In genomic region chr9:72808446-72808768, GRCh38 we compare ENCODE assay signal across 25 cellular contexts.
"Had no signal": no experiment of that assay in that cellular context is flagged by ENCODE, and none has a peak within 500 bp of the region (broad histone marks: within the 10 kb centered on the region; RNA-seq: fewer than 3 reads in every experiment).

No MANE protein-coding gene starts in this region.

- H3K4me1 Mint-ChIP-seq: endodermal cell; stimulated activated effector memory CD8-positive, alpha-beta T cell treated with anti-CD3 and anti-CD28 coated beads, Interleukin-12 subunit alpha, Interleukin-12 subunit beta, amount 100 ng/mL, for 72 hours; stimulated activated naive CD8-positive, alpha-beta T cell treated with anti-CD3 and anti-CD28 coated beads, Interleukin-15, amount 100 ng/mL, for 72 hours had no signal

- H3K27ac ChIP-seq: colonic mucosa, heart left ventricle, neural progenitor cell, ovary, testis, tibial nerve, upper lobe of right lung had no signal

- ATAC-seq: heart left ventricle; left colon; left ventricle myocardium superior; natural killer cell treated with Interleukin-12 subunit alpha and Interleukin-12 subunit beta and Interleukin-15 and Interleukin-18, amount 100 ng/mL, for 72 hours; right cardiac atrium; upper lobe of right lung had no signal

- H3K9ac ChIP-seq: neural progenitor cell had no signal

- H3K4me3 ChIP-seq: colonic mucosa, heart left ventricle, lung, neural progenitor cell, ovary, testis, tibial nerve, upper lobe of right lung had no signal

- DNase-seq: colonic mucosa; effector CD4-positive, alpha-beta T cell; heart left ventricle; hippocampal formation; left colon; left ventricle myocardium superior; mesenchymal stem cell; midbrain; nucleus accumbens; ovary; right cardiac atrium; stimulated activated CD4-positive, alpha-beta T cell treated with anti-CD3 and anti-CD28 coated beads, Interleukin-4, amount 100 ng/mL, for 1 hour; stimulated activated CD8-positive, alpha-beta memory T cell treated with anti-CD3 and anti-CD28 coated beads, Interleukin-4, amount 100 ng/mL, for 48 hours; stimulated activated naive CD8-positive, alpha-beta T cell treated with anti-CD3 and anti-CD28 coated beads, Interleukin-15, amount 100 ng/mL, for 72 hours; upper lobe of right lung had no signal

- H3K27me3 Mint-ChIP-seq: progenitor cell of endocrine pancreas; stimulated activated naive CD8-positive, alpha-beta T cell treated with anti-CD3 and anti-CD28 coated beads, Interleukin-15, amount 100 ng/mL, for 72 hours had no signal

- H3K36me3 ChIP-seq: colonic mucosa, heart left ventricle, neural progenitor cell, ovary, tibial nerve, upper lobe of right lung had no signal

- H3K9me3 ChIP-seq: colonic mucosa, ovary, testis, tibial nerve, upper lobe of right lung had no signal

- H3K4me1 ChIP-seq: heart left ventricle, neural progenitor cell, testis, upper lobe of right lung had no signal

- H3K4me3 Mint-ChIP-seq: endodermal cell; natural killer cell treated with Interleukin-12 subunit alpha and Interleukin-12 subunit beta and Interleukin-15 and Interleukin-18, amount 100 ng/mL, for 72 hours; neural progenitor cell; stimulated activated effector memory CD8-positive, alpha-beta T cell treated with anti-CD3 and anti-CD28 coated beads, Interleukin-12 subunit alpha, Interleukin-12 subunit beta, amount 100 ng/mL, for 72 hours; stimulated activated naive CD8-positive, alpha-beta T cell treated with anti-CD3 and anti-CD28 coated beads, Interleukin-15, amount 100 ng/mL, for 72 hours had no signal

- H3K9me3 Mint-ChIP-seq: natural killer cell treated with Interleukin-12 subunit alpha and Interleukin-12 subunit beta and Interleukin-15 and Interleukin-18, amount 100 ng/mL, for 72 hours; stimulated activated effector memory CD8-positive, alpha-beta T cell treated with anti-CD3 and anti-CD28 coated beads, Interleukin-12 subunit alpha, Interleukin-12 subunit beta, amount 100 ng/mL, for 72 hours; stimulated activated naive CD8-positive, alpha-beta T cell treated with anti-CD3 and anti-CD28 coated beads, Interleukin-15, amount 100 ng/mL, for 72 hours had no signal

- H3K27ac Mint-ChIP-seq: endodermal cell; natural killer cell treated with Interleukin-12 subunit alpha and Interleukin-12 subunit beta and Interleukin-15 and Interleukin-18, amount 100 ng/mL, for 72 hours; neural progenitor cell; progenitor cell of endocrine pancreas; stimulated activated effector memory CD8-positive, alpha-beta T cell treated with anti-CD3 and anti-CD28 coated beads, Interleukin-12 subunit alpha, Interleukin-12 subunit beta, amount 100 ng/mL, for 72 hours; stimulated activated naive CD8-positive, alpha-beta T cell treated with anti-CD3 and anti-CD28 coated beads, Interleukin-15, amount 100 ng/mL, for 72 hours had no signal

- H3K27me3 ChIP-seq: colonic mucosa, heart left ventricle, neural progenitor cell, ovary, testis, tibial nerve, upper lobe of right lung had no signal

- H3K36me3 Mint-ChIP-seq: natural killer cell treated with Interleukin-12 subunit alpha and Interleukin-12 subunit beta and Interleukin-15 and Interleukin-18, amount 100 ng/mL, for 72 hours; stimulated activated effector memory CD8-positive, alpha-beta T cell treated with anti-CD3 and anti-CD28 coated beads, Interleukin-12 subunit alpha, Interleukin-12 subunit beta, amount 100 ng/mL, for 72 hours had no signal

- FAIRE-seq: endothelial cell of umbilical vein, frontal cortex had no signal

- H2AFZ ChIP-seq: neural progenitor cell had no signal

- H3K4me2 ChIP-seq: neural progenitor cell had no signal
